Comparison of ENCODE assay signal across 13 cellular contexts in the genomic region with DNA sequence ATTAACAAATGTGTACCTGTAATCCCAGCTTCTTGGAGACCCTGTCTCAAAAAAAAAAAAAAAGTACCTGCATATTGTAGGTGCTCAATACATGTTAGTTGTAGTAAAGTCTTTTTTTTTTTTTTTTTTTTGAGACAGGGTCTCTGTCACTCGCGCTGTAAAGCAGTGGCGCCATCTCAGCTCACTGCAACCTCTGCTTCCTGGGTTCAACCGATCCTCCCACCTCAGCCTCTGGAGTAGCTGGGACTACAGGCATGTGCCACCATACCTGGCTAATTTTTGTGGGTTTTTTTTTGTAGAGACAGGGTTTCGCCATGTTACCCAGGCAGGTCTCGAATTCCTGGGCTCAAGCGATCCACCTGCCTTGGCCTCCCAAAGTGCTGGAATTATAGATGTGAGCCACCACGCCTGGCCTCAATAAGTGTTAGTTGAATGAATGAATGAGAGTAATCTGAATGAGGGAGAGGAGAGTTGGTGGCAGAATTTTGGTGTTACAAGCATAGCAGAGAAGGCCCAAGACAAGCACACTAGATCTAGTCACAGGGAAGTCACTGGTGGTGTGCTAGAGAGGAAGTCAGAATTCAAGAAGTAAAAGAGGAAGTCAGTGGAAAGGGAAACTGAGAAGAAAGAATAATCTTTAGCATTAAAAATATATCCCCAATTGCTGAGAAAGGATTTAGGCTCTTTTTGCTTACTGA. TPM values are rescaled to one million over a fixed set of nuclear protein-coding genes. Genes with fewer than 3 reads are reported as not detected.
DNase-seq lines count a peak whose midpoint lies in the region; ATAC-seq and TF ChIP-seq lines count a peak whose summit lies in the region.
"Had no signal": no experiment of that assay in that cellular context is flagged by ENCODE, and none has a peak within 500 bp of the region (broad histone marks: within the 10 kb centered on the region; RNA-seq: fewer than 3 reads in every experiment).

No MANE protein-coding gene starts in this region.

- H3K27me3 Mint-ChIP-seq in endothelial cell (ENCODE audit: unreplicated experiment), result peaks cover 4% of the 10 kb centered on the region

- H4K20me1 ChIP-seq in DOHH2 (ENCODE audit: control insufficient read depth, insufficient read depth, low read depth, low read length), result no peaks in the 10 kb centered on the region

- H3K79me2 ChIP-seq in DOHH2 (ENCODE audit: control insufficient read depth, low read length), result no peaks in the 10 kb centered on the region

- peaks cover 5% of the 10 kb centered on the region for H3K4me1 Mint-ChIP-seq in endothelial cell (ENCODE audit: unreplicated experiment)

- H3K27me3 ChIP-seq in DOHH2 (ENCODE audit: control insufficient read depth, low read length), result no peaks in the 10 kb centered on the region
- H3K27me3 ChIP-seq: esophagus muscularis mucosa had no signal

- H3K36me3 Mint-ChIP-seq in endothelial cell (ENCODE audit: low read depth, unreplicated experiment), result no peaks in the 10 kb centered on the region

- no peak for TF ChIP-seq CTCF in DOHH2 (IDR thresholded peaks at IDR 0.05; ENCODE audit: low read depth, low read length, poor library complexity, severe bottlenecking)
- TF ChIP-seq CTCF in endothelial cell (IDR thresholded peaks at IDR 0.05; ENCODE audit: unreplicated experiment), result no peak
- TF ChIP-seq CTCF in foreskin fibroblast (IDR thresholded peaks at IDR 0.05; ENCODE audit: low read depth, low read length), result no peak

- H3K4me1 ChIP-seq in DOHH2 (ENCODE audit: control insufficient read depth, low read length), result peaks cover 52% of the 10 kb centered on the region

- peak overlapping the region; percentile 89 for H3K27ac ChIP-seq in DOHH2 (ENCODE audit: low read depth, low read length)

- ATAC-seq in HG02610 (IDR thresholded peaks at IDR 0.05; ENCODE audit: unreplicated experiment), result peak; percentile 45
- no peak for ATAC-seq in GM19328 (IDR thresholded peaks at IDR 0.05; ENCODE audit: unreplicated experiment)

- H3K4me3 ChIP-seq in DOHH2 (ENCODE audit: low read length) (peak overlapping the region; percentile 69), foreskin fibroblast (ENCODE audit: low read depth in 1 of 2, low read length in 2 of 2) (no peak overlapping the region)
- H3K4me3 ChIP-seq: esophagus muscularis mucosa had no signal

- no peaks in the 10 kb centered on the region for H3K9me3 Mint-ChIP-seq in endothelial cell (ENCODE audit: unreplicated experiment)

- no peak overlapping the region for H3K27ac Mint-ChIP-seq in endothelial cell (ENCODE audit: unreplicated experiment)

- peaks cover 10% of the 10 kb centered on the region; the same call in 1 of the 2 replicates for H3F3A ChIP-seq in DOHH2 (ENCODE audit: control insufficient read depth, insufficient read depth)

- H3K4me3 Mint-ChIP-seq in endothelial cell (ENCODE audit: unreplicated experiment), result no peak overlapping the region

- H3K4me2 ChIP-seq in DOHH2 (ENCODE audit: low read length), result peak overlapping the region; percentile 88

- H3K9me2 ChIP-seq in DOHH2 (replicated peaks; ENCODE audit: control insufficient read depth, low read length), result no peaks in the 10 kb centered on the region

- H3K36me3 ChIP-seq in DOHH2 (ENCODE audit: control insufficient read depth, low read length), result no peaks in the 10 kb centered on the region
- H3K36me3 ChIP-seq: esophagus muscularis mucosa had no signal

- H3K9me3 ChIP-seq in DOHH2 (ENCODE audit: control insufficient read depth, insufficient read depth, low read length), result no peaks in the 10 kb centered on the region
- H3K9me3 ChIP-seq: esophagus muscularis mucosa had no signal

- DNase-seq in SIG-M5 (lab: John Stamatoyannopoulos, UW), result peak; percentile 78
- DNase-seq in medulla oblongata (ENCODE audit: extremely low spot score), result peak; percentile 72
- no peak for DNase-seq in endothelial cell (ENCODE audit: low spot score)
- DNase-seq in foreskin fibroblast, result no peak
- no peak for DNase-seq in activated CD8-positive, alpha-beta memory T cell treated with anti-CD3 and anti-CD28 coated beads for 24 hours
- DNase-seq: activated T-cell treated with anti-CD3 and anti-CD28 coated beads, Interleukin-2, amount 50 U/mL, for 1 hour; caudate nucleus; GOT3; NCI-H446 had no signal

RNA-seq across cellular contexts. Expression of a gene that starts 9.4 kb away (rescaled TPM):
- 2.2 TPM for total RNA-seq in endothelial cell (ENCODE audit: unreplicated experiment)

RNA-seq across cellular contexts. Expression of a gene that starts 10.7 kb away (rescaled TPM):
- total RNA-seq in endothelial cell (ENCODE audit: unreplicated experiment), result 108 TPM

RNA-seq across cellular contexts. Expression of a gene that starts 53.9 kb away (rescaled TPM):
- not detected for total RNA-seq in endothelial cell (ENCODE audit: unreplicated experiment)

Comparison
In these comparisons a context has a peak if more than half of its experiments do, and no peak if none do; other contexts are left out.
1. DNase-seq: peak in SIG-M5 (single experiment) and medulla oblongata (single experiment); none in endothelial cell (single experiment), foreskin fibroblast (0 of 2) and activated CD8-positive, alpha-beta memory T cell treated with anti-CD3 and anti-CD28 coated beads for 24 hours (single experiment).